ENCODE assay signal across 1 cellular context in the genomic region with DNA sequence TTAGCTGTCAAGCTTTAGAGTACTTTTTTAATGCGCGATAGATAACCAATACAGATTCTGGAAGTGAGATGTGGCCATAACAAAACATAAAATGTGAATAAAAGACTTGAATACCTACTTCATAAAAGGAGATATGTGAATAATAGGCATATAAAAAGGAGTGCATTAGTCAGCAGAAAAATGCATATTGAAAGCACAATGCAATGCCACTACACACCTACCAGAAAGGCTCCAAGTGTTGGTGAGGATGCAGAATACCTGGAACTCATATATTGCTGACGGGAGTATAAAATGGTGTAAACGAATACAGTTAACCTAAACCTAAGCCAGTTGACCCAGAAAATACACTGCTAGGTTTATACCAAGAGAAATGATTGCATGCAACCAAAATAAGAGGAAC.
TF ChIP-seq lines count a peak whose summit lies in the region.

No MANE protein-coding gene starts in this region.

TF ChIP-seq in HepG2, 621 proteins besides CTCF, POLR2A, EP300 and RAD21 (continued from another document):
- TF ChIP-seq ZHX2 (IDR thresholded peaks at IDR 0.05; ENCODE audit: low read depth) (no peak), ZHX2 (CRISPR knock-in tag; IDR thresholded peaks at IDR 0.05; ENCODE audit: borderline replicate concordance) (no peak), MAFF (IDR thresholded peaks at IDR 0.05; ENCODE audit: low read depth, low read length) (peak; percentile 70)
